ENCODE assay signal across 20 cellular contexts in the genomic region with DNA sequence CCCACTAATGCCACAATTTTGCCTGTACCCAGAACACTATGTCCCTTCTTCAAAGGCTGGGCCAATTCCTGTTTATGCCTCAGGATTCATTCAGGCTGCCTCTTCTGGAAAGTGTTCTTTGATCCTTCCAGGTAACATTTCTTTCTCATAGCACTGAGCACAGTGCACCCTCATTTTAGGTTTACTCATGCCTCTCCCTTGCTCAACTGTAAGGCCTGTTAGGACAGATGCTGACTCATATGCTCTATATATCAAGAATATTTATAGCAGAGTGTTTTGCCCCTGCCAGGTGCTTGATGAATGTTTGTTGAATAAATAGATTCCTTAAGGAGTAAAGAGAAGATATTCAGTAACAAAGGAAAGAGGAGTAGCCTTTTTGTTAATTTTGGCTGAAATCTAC.
DNase-seq lines count a peak whose midpoint lies in the region; ATAC-seq and TF ChIP-seq lines count a peak whose summit lies in the region.
"Had no signal": no experiment of that assay in that cellular context is flagged by ENCODE, and none has a peak within 500 bp of the region (broad histone marks: within the 10 kb centered on the region; RNA-seq: fewer than 3 reads in every experiment).

No MANE protein-coding gene starts in this region.

- peaks cover 8% of the 10 kb centered on the region for H3K4me1 ChIP-seq in hepatocyte (ENCODE audit: insufficient read depth)
- no peaks in the 10 kb centered on the region for H3K4me1 ChIP-seq in upper lobe of right lung
- H3K4me1 ChIP-seq: A549, esophagus muscularis mucosa had no signal

- DNase-seq in NCI-H1417 (lab: John Stamatoyannopoulos, UW) = peak in 2 of 3 experiments; percentile 43 to 74
- DNase-seq in NCI-H1417 treated with DMSO at 0.1 percent for 48 hours (lab: John Stamatoyannopoulos, UW) = no peak
- DNase-seq in hepatocyte (ENCODE audit: low spot score) = peak; percentile 18
- no peak for DNase-seq in upper lobe of right lung
- DNase-seq in NCI-H2029 (lab: John Stamatoyannopoulos, UW) = no peak
- no peak for DNase-seq in posterior cingulate gyrus
- DNase-seq: aorta; CD4-positive, alpha-beta memory T cell; cortex of kidney; left ventricle myocardium superior; natural killer cell; NCI-H1105; NCI-H446 treated with DMSO at 0.1 percent for 48 hours; retina; SW 1271; WERI-Rb-1 had no signal

- H3K79me2 ChIP-seq in hepatocyte = no peaks in the 10 kb centered on the region

- no peak for TF ChIP-seq CTCF in hepatocyte (IDR thresholded peaks at IDR 0.05; ENCODE audit: poor library complexity)
- no peak for TF ChIP-seq CTCF in upper lobe of right lung (IDR thresholded peaks at IDR 0.05)

- H3K4me3 ChIP-seq in hepatocyte = no peak overlapping the region
- no peak overlapping the region for H3K4me3 ChIP-seq in upper lobe of right lung
- H3K4me3 ChIP-seq: A549, esophagus muscularis mucosa had no signal

- intact Hi-C loops in upper lobe of right lung (cut with DNase I) = no loop called here
- intact Hi-C loops in posterior cingulate gyrus (cut with DNase I) = no loop called here

- no peak overlapping the region for H2AFZ ChIP-seq in hepatocyte

- no peaks in the 10 kb centered on the region for H3K27me3 ChIP-seq in hepatocyte
- H3K27me3 ChIP-seq in upper lobe of right lung = no peaks in the 10 kb centered on the region
- H3K27me3 ChIP-seq: esophagus muscularis mucosa had no signal

- no peaks in the 10 kb centered on the region for H3K9me2 ChIP-seq in hepatocyte (replicated peaks; ENCODE audit: insufficient read depth)

- H3K27ac ChIP-seq in hepatocyte (peak overlapping the region; percentile 12), upper lobe of right lung (no peak overlapping the region)
- H3K27ac ChIP-seq: A549, esophagus muscularis mucosa, WERI-Rb-1 had no signal

- no peaks in the 10 kb centered on the region for H3K36me3 ChIP-seq in hepatocyte (replicated peaks; ENCODE audit: insufficient read depth, low read depth)
- no peaks in the 10 kb centered on the region for H3K36me3 ChIP-seq in upper lobe of right lung
- H3K36me3 ChIP-seq: esophagus muscularis mucosa, WERI-Rb-1 had no signal

- H3K9me3 ChIP-seq in hepatocyte (ENCODE audit: low read depth) (no peaks in the 10 kb centered on the region), upper lobe of right lung (no peaks in the 10 kb centered on the region)
- H3K9me3 ChIP-seq: A549, esophagus muscularis mucosa had no signal

- H3K4me2 ChIP-seq in hepatocyte = no peak overlapping the region
- H3K4me2 ChIP-seq: A549 had no signal

- no peaks in the 10 kb centered on the region for H4K20me1 ChIP-seq in hepatocyte (ENCODE audit: insufficient read depth, poor library complexity, severe bottlenecking)

- ATAC-seq in SK-N-SH treated with all-trans-retinoic acid at 6 μM for 48 hours (no peak), upper lobe of right lung (peak; percentile 31), GM21723 (IDR thresholded peaks at IDR 0.05; ENCODE audit: unreplicated experiment) (no peak)
- ATAC-seq: A549, left ventricle myocardium superior, natural killer cell had no signal

TF ChIP-seq in SK-N-SH treated with all-trans-retinoic acid at 6 μM for 48 hours, 23 proteins besides CTCF, POLR2A, EP300 and RAD21:
- TF ChIP-seq ISL1 (CRISPR knock-in tag; IDR thresholded peaks at IDR 0.05) (peak; percentile 46; the same call in 1 of the 2 replicates), SNAI2 (CRISPR knock-in tag; IDR thresholded peaks at IDR 0.05) (no peak)
TF ChIP-seq in SK-N-SH treated with all-trans-retinoic acid at 6 μM for 48 hours: peak in this region for 1.

Comparison
In these comparisons a context has a peak if more than half of its experiments do, and no peak if none do; other contexts are left out.
1. DNase-seq: peak in NCI-H1417 (2 of 3) and hepatocyte (single experiment); none in NCI-H1417 treated with DMSO at 0.1 percent for 48 hours (single experiment), upper lobe of right lung (single experiment), NCI-H2029 (single experiment) and posterior cingulate gyrus (0 of 10).